ENCODE assay signal across 8 cellular contexts in genomic region chr16:32115562-32115961, GRCh38.
DNase-seq lines count a peak whose midpoint lies in the region; ATAC-seq, FAIRE-seq and TF ChIP-seq lines count a peak whose summit lies in the region.
"Not testable (repeated sequence)": the region's sequence is repeated elsewhere in the genome, so short reads cannot be mapped to it uniquely, and the experiment has no call there.

No MANE protein-coding gene starts in this region.

- not testable (repeated sequence) for H3K79me2 ChIP-seq in HepG2 (ENCODE audit: insufficient read depth, low read length)

- POLR2A ChIA-PET in activated CD4-positive, alpha-beta memory T cell treated with anti-CD3 and anti-CD28 coated beads for 36 hours (lab: Charles Lee); HepG2 (lab: Yijun Ruan, JAX): not testable (repeated sequence)

- BruUV-seq in HepG2 (replicated peaks; lab: Mats Ljungman, UMichigan), result not testable (repeated sequence)

- not testable (repeated sequence) for TF ChIP-seq POLR2A in breast epithelium (IDR thresholded peaks at IDR 0.05); HepG2 (IDR thresholded peaks at IDR 0.05; ENCODE audit: insufficient read depth in 1 of 2, low read depth in 2 of 2, low read length in 2 of 2); spleen (IDR thresholded peaks at IDR 0.05)

- not testable (repeated sequence) for H3K4me1 Mint-ChIP-seq in activated CD4-positive, alpha-beta memory T cell treated with anti-CD3 and anti-CD28 coated beads for 36 hours (ENCODE audit: low read depth)

- WGBS in HepG2 (ENCODE audit: low lambda C conversion rate), result 22% methylated on average over 45 of the region's 45 CpGs
- WGBS in spleen, 5 donors, result 9 to 21% (median 17%) methylated on average over 33 to 45 of the region's 45 CpGs

- not testable (repeated sequence) for DNase-seq in AG09309 (ENCODE audit: low read depth); fibroblast of villous mesenchyme (ENCODE audit: low read depth); HepG2 (ENCODE audit: low spot score)
- DNase-seq in Daoy (ENCODE audit: low read depth) (peak; percentile 1), NCI-H1417 (lab: John Stamatoyannopoulos, UW) (peak in 2 of 3 experiments; percentile 2 to 28), breast epithelium (ENCODE audit: low spot score in 2 of 2) (peak in 1 of 2 donors; percentile 34), spleen (peak; percentile 40)
- peak; percentile 8 for DNase-seq in activated CD4-positive, alpha-beta memory T cell treated with anti-CD3 and anti-CD28 coated beads for 36 hours

- H3K36me3 ChIP-seq in breast epithelium; HepG2 (replicated peaks in 1 of 2; ENCODE audit: control insufficient read depth in 1 of 2, insufficient read depth in 2 of 2, low read length in 2 of 2); spleen: not testable (repeated sequence)

- H3K9me3 Mint-ChIP-seq in activated CD4-positive, alpha-beta memory T cell treated with anti-CD3 and anti-CD28 coated beads for 36 hours, result not testable (repeated sequence)

- H3K27ac ChIP-seq in breast epithelium; HepG2 (ENCODE audit: extremely low read length, insufficient read depth, low read length); spleen: not testable (repeated sequence)

- H3K4me2 ChIP-seq in HepG2 (ENCODE audit: low read depth, low read length), result not testable (repeated sequence)

- intact Hi-C loops in activated CD4-positive, alpha-beta memory T cell treated with anti-CD3 and anti-CD28 coated beads for 36 hours (cut with micrococcal nuclease); breast epithelium (cut with DNase I; ENCODE audit: low total_unique reads); HepG2 (cut with micrococcal nuclease; ENCODE audit: unreplicated experiment); spleen (cut with DNase I; ENCODE audit: low total_unique reads): not testable (repeated sequence)

- H3K27me3 Mint-ChIP-seq in activated CD4-positive, alpha-beta memory T cell treated with anti-CD3 and anti-CD28 coated beads for 36 hours, result not testable (repeated sequence)

- not testable (repeated sequence) for TF ChIP-seq CTCF in AG09309 (IDR thresholded peaks at IDR 0.05; ENCODE audit: control insufficient read depth, insufficient read depth, low read depth, low read length, missing control alignments); breast epithelium (IDR thresholded peaks at IDR 0.05); fibroblast of villous mesenchyme (IDR thresholded peaks at IDR 0.05; ENCODE audit: insufficient read depth, low read depth, low read length); HepG2 (CRISPR knock-in tag; IDR thresholded peaks at IDR 0.05); spleen (IDR thresholded peaks at IDR 0.05 in 8 of 11, conservative IDR thresholded peaks at IDR 0.05 in 3 of 11)

- H3K9me3 ChIP-seq in breast epithelium; HepG2 (ENCODE audit: low read length); spleen: not testable (repeated sequence)

- H3K36me3 Mint-ChIP-seq in activated CD4-positive, alpha-beta memory T cell treated with anti-CD3 and anti-CD28 coated beads for 36 hours, result not testable (repeated sequence)

- not testable (repeated sequence) for H2AFZ ChIP-seq in HepG2 (ENCODE audit: low read length)

- TF ChIP-seq RAD21 in HepG2 (CRISPR knock-in tag; IDR thresholded peaks at IDR 0.05), result not testable (repeated sequence)

- H3K4me3 ChIP-seq in AG09309 (ENCODE audit: control insufficient read depth, low read depth, low read length) (peak overlapping the region; percentile 51), breast epithelium (peak overlapping the region; percentile 52 to 62 (median 54)), fibroblast of villous mesenchyme (ENCODE audit: low read depth, low read length) (peak overlapping the region; percentile 59), HepG2 (replicated peaks in 1 of 3; ENCODE audit: insufficient read depth in 1 of 3, low read depth in 2 of 3, low read length in 3 of 3) (peak overlapping the region; percentile 65 to 69 (median 67); a peak in 4 of 6 replicates), spleen (peak overlapping the region in 5 of 8 donors; percentile 29 to 55 (median 40))

- CTCF ChIA-PET in activated CD4-positive, alpha-beta memory T cell treated with anti-CD3 and anti-CD28 coated beads for 36 hours (lab: Charles Lee); HepG2 (lab: Yijun Ruan, JAX; ENCODE audit: low intra/inter-chr PET ratio, low total read pairs): not testable (repeated sequence)

- H3K4me1 ChIP-seq in breast epithelium; HepG2 (ENCODE audit: insufficient read depth, low read length): not testable (repeated sequence)
- H3K4me1 ChIP-seq in spleen, result peaks cover 0 to 11% (median 0%) of the 10 kb centered on the region in 6 donors

- H3K9ac ChIP-seq in HepG2 (ENCODE audit: insufficient read depth, low read depth, low read length), result not testable (repeated sequence)

- not testable (repeated sequence) for H3K27ac Mint-ChIP-seq in activated CD4-positive, alpha-beta memory T cell treated with anti-CD3 and anti-CD28 coated beads for 36 hours

- not testable (repeated sequence) for TF ChIP-seq EP300 in HepG2 (IDR thresholded peaks at IDR 0.05; ENCODE audit: low read depth in 2 of 2, low read length in 2 of 2); HepG2 (CRISPR knock-in tag; IDR thresholded peaks at IDR 0.05; ENCODE audit: borderline replicate concordance)

- not testable (repeated sequence) for H3K27me3 ChIP-seq in breast epithelium; HepG2 (ENCODE audit: control insufficient read depth in 1 of 2, insufficient read depth in 2 of 2, low read length in 2 of 2)
- H3K27me3 ChIP-seq in spleen (replicated peaks in 1 of 7), result peaks cover 0 to 17% (median 14%) of the 10 kb centered on the region in 7 donors

- in situ Hi-C loops in HepG2 (cut with HindIII; ENCODE audit: extremely low pct_ligation_motif_present, low pct_unique_long_range_greater_than_20kb), result not testable (repeated sequence)

- FAIRE-seq in HepG2 (lab: Jason Lieb, UNC), result not testable (repeated sequence)

- not testable (repeated sequence) for H4K20me1 ChIP-seq in HepG2 (ENCODE audit: insufficient read depth, low read length)

- ATAC-seq in HepG2, result not testable (repeated sequence)

- H3K4me3 Mint-ChIP-seq in activated CD4-positive, alpha-beta memory T cell treated with anti-CD3 and anti-CD28 coated beads for 36 hours, result not testable (repeated sequence)
